ENCODE assay signal across 29 cellular contexts in the genomic region with DNA sequence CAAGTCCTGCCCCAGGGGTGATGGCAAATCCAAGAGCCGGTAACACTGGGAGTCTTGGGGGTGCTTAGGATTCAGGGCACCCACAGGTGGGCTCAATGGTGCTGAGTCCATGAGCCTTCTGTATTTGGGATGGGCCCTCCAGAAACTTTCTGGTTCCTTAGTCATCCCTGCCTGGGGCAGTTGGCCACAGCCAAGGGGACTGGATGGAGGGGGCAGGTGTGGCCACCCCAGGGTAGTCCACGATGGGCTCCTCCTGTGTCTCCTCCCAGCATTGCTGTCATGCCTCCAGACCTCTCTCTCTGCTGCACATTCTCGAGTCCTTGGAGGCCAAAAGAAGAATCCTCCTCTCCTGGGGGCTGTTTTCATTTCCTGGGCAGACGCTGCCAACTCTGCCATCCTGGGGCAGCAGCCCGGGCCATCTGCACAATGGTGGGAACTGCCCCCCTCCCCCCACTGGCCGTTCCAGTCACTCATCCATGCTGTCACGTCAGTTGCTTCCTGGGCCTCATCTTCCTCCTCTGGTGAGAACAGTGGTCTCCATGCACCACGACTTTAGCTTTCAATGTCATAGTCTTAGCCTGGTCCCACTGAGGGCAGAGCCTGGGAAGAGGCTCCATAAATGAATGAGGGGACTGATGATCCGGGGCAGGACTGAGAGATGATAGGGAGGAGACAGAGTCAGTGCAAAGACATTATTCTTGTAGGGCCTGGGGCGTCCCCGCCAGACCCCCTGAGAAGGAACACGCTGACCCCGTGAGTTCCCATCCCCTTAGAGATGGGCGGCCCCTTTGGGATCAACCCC.
"Had no signal": no experiment of that assay in that cellular context is flagged by ENCODE, and none has a peak within 500 bp of the region (broad histone marks: within the 10 kb centered on the region; RNA-seq: fewer than 3 reads in every experiment).

No MANE protein-coding gene starts in this region.

- H3K27ac Mint-ChIP-seq: activated CD4-positive, alpha-beta memory T cell treated with anti-CD3 and anti-CD28 coated beads for 36 hours; activated naive CD4-positive, alpha-beta T cell treated with anti-CD3 and anti-CD28 coated beads, Interleukin-2, amount 10 ng/mL, durations not matched to agents 7 days and 5 days; activated naive CD8-positive, alpha-beta T cell treated with anti-CD3 and anti-CD28 coated beads, Interleukin-2, amount 10 ng/mL, durations not matched to agents 7 days and 5 days; activated T-helper 1 cell treated with anti-CD3 and anti-CD28 coated beads, Interleukin-12 subunit alpha, Interleukin-12 subunit beta, Interleukin-2, Interleukin-4 antibody, amounts not matched to agents 30 ng/mL and 10 ng/mL and 1 ng/mL, durations not matched to agents 14 hours and 24 hours and 36 hours; mesothelial cell of epicardium; naive thymus-derived CD4-positive, alpha-beta T cell; neural progenitor cell; stimulated activated effector memory CD8-positive, alpha-beta T cell treated with anti-CD3 and anti-CD28 coated beads, Interleukin-12 subunit alpha, Interleukin-12 subunit beta, amount 100 ng/mL, for 72 hours; T-helper 1 cell treated with Interleukin-12 subunit alpha and Interleukin-12 subunit beta and Interleukin-4 antibody, amounts not matched to agents 30 μg/mL and 1 μg/mL, for 36 hours had no signal

- H3K4me3 ChIP-seq: heart right ventricle, neural progenitor cell, right lobe of liver, stomach, thyroid gland, upper lobe of right lung had no signal

- ATAC-seq: foreskin keratinocyte; heart right ventricle; left cardiac atrium; left ventricle myocardium superior; naive thymus-derived CD4-positive, alpha-beta T cell; right lobe of liver; stimulated activated effector memory CD8-positive, alpha-beta T cell treated with anti-CD3 and anti-CD28 coated beads, Interleukin-12 subunit alpha, Interleukin-12 subunit beta, amount 100 ng/mL, for 72 hours; upper lobe of right lung had no signal

- H3K9me3 Mint-ChIP-seq: activated CD4-positive, alpha-beta memory T cell treated with anti-CD3 and anti-CD28 coated beads for 36 hours; activated naive CD4-positive, alpha-beta T cell treated with anti-CD3 and anti-CD28 coated beads, Interleukin-2, amount 10 ng/mL, durations not matched to agents 7 days and 5 days; activated naive CD8-positive, alpha-beta T cell treated with anti-CD3 and anti-CD28 coated beads, Interleukin-2, amount 10 ng/mL, durations not matched to agents 7 days and 5 days; activated T-helper 1 cell treated with anti-CD3 and anti-CD28 coated beads, Interleukin-12 subunit alpha, Interleukin-12 subunit beta, Interleukin-2, Interleukin-4 antibody, amounts not matched to agents 30 ng/mL and 10 ng/mL and 1 ng/mL, durations not matched to agents 14 hours and 24 hours and 36 hours; mesothelial cell of epicardium; naive thymus-derived CD4-positive, alpha-beta T cell; neural progenitor cell; stimulated activated effector memory CD8-positive, alpha-beta T cell treated with anti-CD3 and anti-CD28 coated beads, Interleukin-12 subunit alpha, Interleukin-12 subunit beta, amount 100 ng/mL, for 72 hours; T-helper 1 cell treated with Interleukin-12 subunit alpha and Interleukin-12 subunit beta and Interleukin-4 antibody, amounts not matched to agents 30 μg/mL and 1 μg/mL, for 36 hours had no signal

- H3K36me3 Mint-ChIP-seq: activated CD4-positive, alpha-beta memory T cell treated with anti-CD3 and anti-CD28 coated beads for 36 hours; activated naive CD4-positive, alpha-beta T cell treated with anti-CD3 and anti-CD28 coated beads, Interleukin-2, amount 10 ng/mL, durations not matched to agents 7 days and 5 days; activated naive CD8-positive, alpha-beta T cell treated with anti-CD3 and anti-CD28 coated beads, Interleukin-2, amount 10 ng/mL, durations not matched to agents 7 days and 5 days; mesothelial cell of epicardium; naive thymus-derived CD4-positive, alpha-beta T cell; neural progenitor cell; stimulated activated effector memory CD8-positive, alpha-beta T cell treated with anti-CD3 and anti-CD28 coated beads, Interleukin-12 subunit alpha, Interleukin-12 subunit beta, amount 100 ng/mL, for 72 hours had no signal

- H3K27me3 ChIP-seq: brain microvascular endothelial cell, neural progenitor cell, right lobe of liver, thyroid gland, upper lobe of right lung had no signal

- H3K36me3 ChIP-seq: brain microvascular endothelial cell, heart right ventricle, neural progenitor cell, right lobe of liver, stomach, thyroid gland, upper lobe of right lung had no signal

- H3K4me1 Mint-ChIP-seq: activated naive CD4-positive, alpha-beta T cell treated with anti-CD3 and anti-CD28 coated beads, Interleukin-2, amount 10 ng/mL, durations not matched to agents 7 days and 5 days; activated naive CD8-positive, alpha-beta T cell treated with anti-CD3 and anti-CD28 coated beads, Interleukin-2, amount 10 ng/mL, durations not matched to agents 7 days and 5 days; stimulated activated effector memory CD8-positive, alpha-beta T cell treated with anti-CD3 and anti-CD28 coated beads, Interleukin-12 subunit alpha, Interleukin-12 subunit beta, amount 100 ng/mL, for 72 hours had no signal

- H3K4me1 ChIP-seq: foreskin keratinocyte, neural progenitor cell, upper lobe of right lung had no signal

- H3K27ac ChIP-seq: brain microvascular endothelial cell, foreskin keratinocyte, heart right ventricle, neural progenitor cell, right lobe of liver, stomach, thyroid gland, upper lobe of right lung, VCaP had no signal

- H3K9me2 ChIP-seq: SK-N-SH had no signal

- DNase-seq: activated CD4-positive, alpha-beta memory T cell treated with anti-CD3 and anti-CD28 coated beads for 36 hours; activated CD4-positive, alpha-beta T cell treated with anti-CD3 and anti-CD28 coated beads for 4 hours; activated CD8-positive, alpha-beta memory T cell treated with anti-CD3 and anti-CD28 coated beads, Interleukin-2, amount 50 U/mL, for 4 hours; activated gamma-delta T cell; activated naive CD4-positive, alpha-beta T cell treated with anti-CD3 and anti-CD28 coated beads, Interleukin-2, amount 10 ng/mL, durations not matched to agents 7 days and 5 days; activated naive CD8-positive, alpha-beta T cell treated with anti-CD3 and anti-CD28 coated beads, Interleukin-2, amount 10 ng/mL, durations not matched to agents 7 days and 5 days; activated T-cell treated with anti-CD3 and anti-CD28 coated beads, Interleukin-2, amount 50 U/mL, for 1 hour; brain microvascular endothelial cell; cortex of kidney; foreskin keratinocyte; heart right ventricle; left cardiac atrium; left ventricle myocardium superior; naive thymus-derived CD4-positive, alpha-beta T cell; SK-N-SH; stimulated activated CD4-positive, alpha-beta T cell treated with anti-CD3 and anti-CD28 coated beads, Interleukin-12 subunit alpha, Interleukin-12 subunit beta, amount 100 ng/mL, for 4 hours; stimulated activated CD4-positive, alpha-beta T cell treated with anti-CD3 and anti-CD28 coated beads, Interleukin-4, amount 100 ng/mL, for 24 hours; stomach; SW 1271; T-helper 9 cell; thyroid gland; upper lobe of right lung had no signal

- H3K9me3 ChIP-seq: heart right ventricle, right lobe of liver, SK-N-SH, stomach, thyroid gland, upper lobe of right lung had no signal

- H3K9ac ChIP-seq: neural progenitor cell, SK-N-SH had no signal

- H3K4me3 Mint-ChIP-seq: activated CD4-positive, alpha-beta memory T cell treated with anti-CD3 and anti-CD28 coated beads for 36 hours; activated naive CD4-positive, alpha-beta T cell treated with anti-CD3 and anti-CD28 coated beads, Interleukin-2, amount 10 ng/mL, durations not matched to agents 7 days and 5 days; activated naive CD8-positive, alpha-beta T cell treated with anti-CD3 and anti-CD28 coated beads, Interleukin-2, amount 10 ng/mL, durations not matched to agents 7 days and 5 days; activated T-helper 1 cell treated with anti-CD3 and anti-CD28 coated beads, Interleukin-12 subunit alpha, Interleukin-12 subunit beta, Interleukin-2, Interleukin-4 antibody, amounts not matched to agents 30 ng/mL and 10 ng/mL and 1 ng/mL, durations not matched to agents 14 hours and 24 hours and 36 hours; mesothelial cell of epicardium; naive thymus-derived CD4-positive, alpha-beta T cell; neural progenitor cell; stimulated activated effector memory CD8-positive, alpha-beta T cell treated with anti-CD3 and anti-CD28 coated beads, Interleukin-12 subunit alpha, Interleukin-12 subunit beta, amount 100 ng/mL, for 72 hours; T-helper 1 cell treated with Interleukin-12 subunit alpha and Interleukin-12 subunit beta and Interleukin-4 antibody, amounts not matched to agents 30 μg/mL and 1 μg/mL, for 36 hours had no signal

- H3K4me2 ChIP-seq: neural progenitor cell, SK-N-SH had no signal

- H2AFZ ChIP-seq: neural progenitor cell had no signal
